In genomic region chr6:110626442-110626841, GRCh38 we compare ENCODE assay signal across 21 cellular contexts.
"Had no signal": no experiment of that assay in that cellular context is flagged by ENCODE, and none has a peak within 500 bp of the region (broad histone marks: within the 10 kb centered on the region; RNA-seq: fewer than 3 reads in every experiment).

No MANE protein-coding gene starts in this region.

- H2AFZ ChIP-seq: neural progenitor cell had no signal

- ATAC-seq: gastroesophageal sphincter; left lobe of liver; lower lobe of right lung; natural killer cell treated with Interleukin-12 subunit alpha and Interleukin-12 subunit beta and Interleukin-15 and Interleukin-18, amount 100 ng/mL, for 72 hours; sciatic nerve; stimulated activated naive B cell treated with anti-CD40 and anti-IgM and Interleukin-4, amounts not matched to agents 10 μg/mL and 1 μg/mL and 100 μg/mL, for 72 hours; stimulated activated naive CD8-positive, alpha-beta T cell treated with anti-CD3 and anti-CD28 coated beads, Interleukin-15, amount 100 ng/mL, for 72 hours had no signal

- H3K27me3 ChIP-seq: colonic mucosa, esophagus squamous epithelium, gastroesophageal sphincter, neural progenitor cell, ovary, testis, tibial nerve had no signal

- H3K27ac ChIP-seq: colonic mucosa, esophagus squamous epithelium, gastroesophageal sphincter, lower lobe of right lung, neural progenitor cell, ovary, testis, tibial nerve had no signal

- H3K9ac ChIP-seq: neural progenitor cell had no signal

- H3K4me1 ChIP-seq: colonic mucosa, esophagus squamous epithelium, gastroesophageal sphincter, lower lobe of right lung, neural progenitor cell, tibial nerve had no signal

- H3K9me3 ChIP-seq: colonic mucosa, esophagus squamous epithelium, gastroesophageal sphincter, lower lobe of right lung, ovary, prostate gland, testis, tibial nerve had no signal

- DNase-seq: colonic mucosa; dermis blood vessel endothelial cell; esophagus squamous epithelium; glutamatergic neuron; islet precursor cell; lower lobe of right lung; nucleus accumbens; ovary; retina; stimulated activated CD4-positive, alpha-beta T cell treated with anti-CD3 and anti-CD28 coated beads, Interleukin-2, amount 100 ng/mL, for 24 hours; stimulated activated CD4-positive, alpha-beta T cell treated with anti-CD3 and anti-CD28 coated beads, Interleukin-4, amount 100 ng/mL, for 4 hours; stimulated activated naive B cell treated with anti-CD40 and anti-IgM and Interleukin-4, amounts not matched to agents 10 μg/mL and 1 μg/mL and 100 μg/mL, for 72 hours; stimulated activated naive CD8-positive, alpha-beta T cell treated with anti-CD3 and anti-CD28 coated beads, Interleukin-15, amount 100 ng/mL, for 72 hours; testis had no signal

- H3K4me3 ChIP-seq: colonic mucosa, esophagus squamous epithelium, gastroesophageal sphincter, lower lobe of right lung, neural progenitor cell, ovary, prostate gland, testis, tibial nerve had no signal

- H3K4me2 ChIP-seq: neural progenitor cell had no signal

- H3K36me3 ChIP-seq: colonic mucosa, ovary, prostate gland had no signal
